Comparison of ENCODE assay signal across 9 cellular contexts in the genomic region with DNA sequence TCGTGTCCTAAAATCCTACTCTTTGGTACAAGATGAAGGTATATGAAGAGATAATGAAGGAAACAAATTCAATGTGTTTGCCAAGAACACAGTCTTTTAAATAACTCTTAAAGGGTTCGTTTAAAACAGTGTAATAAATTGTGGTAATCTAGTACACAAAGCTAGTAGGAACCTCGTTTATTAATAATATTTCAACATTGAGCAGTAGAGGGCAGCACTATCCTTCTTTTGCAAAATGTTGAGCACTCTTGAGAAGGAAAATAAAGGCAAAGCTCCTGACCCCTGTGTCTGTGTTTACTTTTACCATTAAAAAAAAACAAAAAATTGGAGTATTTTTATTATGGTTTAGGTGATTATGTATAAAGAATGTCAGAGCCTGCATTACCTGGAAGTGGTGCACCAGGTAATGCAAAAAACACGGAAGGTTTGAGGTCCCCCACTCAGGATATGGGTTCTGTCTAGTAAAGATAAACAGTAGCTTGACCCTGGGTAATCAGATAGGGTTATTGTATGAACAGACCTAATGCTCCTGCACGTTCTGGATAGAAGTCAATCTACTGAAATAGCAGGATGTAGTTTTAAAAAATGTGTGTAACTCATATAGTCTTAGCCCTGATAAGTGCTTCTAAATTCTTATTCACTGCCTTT. TPM values are rescaled to one million over a fixed set of nuclear protein-coding genes. Genes with fewer than 3 reads are reported as not detected.
DNase-seq lines count a peak whose midpoint lies in the region; ATAC-seq and TF ChIP-seq lines count a peak whose summit lies in the region.
"Had no signal": no experiment of that assay in that cellular context is flagged by ENCODE, and none has a peak within 500 bp of the region (broad histone marks: within the 10 kb centered on the region; RNA-seq: fewer than 3 reads in every experiment).

No MANE protein-coding gene starts in this region.

- no peak overlapping the region for H3K4me3 ChIP-seq in gastrocnemius medialis

- no peak overlapping the region for H3K4me3 Mint-ChIP-seq in T-helper 17 cell
- H3K4me3 Mint-ChIP-seq: stimulated activated naive CD8-positive, alpha-beta T cell treated with anti-CD3 and anti-CD28 coated beads, Interleukin-15, Interleukin-2, amounts not matched to agents 100 ng/mL and 50 ng/mL, for 24 hours had no signal

- H3K27me3 ChIP-seq in gastrocnemius medialis, result no peaks in the 10 kb centered on the region

- TF ChIP-seq POLR2A in gastrocnemius medialis (IDR thresholded peaks at IDR 0.05), result no peak

- intact Hi-C loops in gastrocnemius medialis (cut with DNase I; ENCODE audit: low total_unique reads), result loop anchor here (2.0 to 10.0 kb wide), 3 partner anchors 177 to 1121 kb away; no protein-coding TSS in a partner anchor

- H3K27me3 Mint-ChIP-seq in T-helper 17 cell, result no peaks in the 10 kb centered on the region
- H3K27me3 Mint-ChIP-seq: stimulated activated naive CD8-positive, alpha-beta T cell treated with anti-CD3 and anti-CD28 coated beads, Interleukin-15, Interleukin-2, amounts not matched to agents 100 ng/mL and 50 ng/mL, for 24 hours had no signal

- peaks cover 0 to 4% of the 10 kb centered on the region in 2 donors for H3K36me3 ChIP-seq in gastrocnemius medialis

- H3K4me1 Mint-ChIP-seq in T-helper 17 cell, result peaks cover 17% of the 10 kb centered on the region

- in situ Hi-C loops in ACHN (cut with HindIII; ENCODE audit: low pct_ligation_motif_present, low pct_unique_long_range_greater_than_20kb, low sequenced_read_pairs), result loop anchor here (25.0 kb wide), 1 partner anchor 176 kb away; the partner anchor contains the start of gene SLC25A28
- in situ Hi-C loops in GM13977 (cut with MboI; ENCODE audit: low pct_unique_long_range_greater_than_20kb, low sequenced_read_pairs, unreplicated experiment), result loop anchor here (25.0 kb wide), 1 partner anchor 276 kb away; no protein-coding TSS in a partner anchor
- in situ Hi-C loops in gastrocnemius medialis (cut with MboI; ENCODE audit: low sequenced_read_pairs in 4 of 4), result loop anchor here in 3 of 4 donors (5.0 to 25.0 kb wide), 4 partner anchors 44 to 299 kb away; partner anchors contain the start of genes COX15 (in 1 of the 3) and CUTC (in 1 of the 3)

- H3K4me1 ChIP-seq in gastrocnemius medialis, result peaks cover 54 to 58% of the 10 kb centered on the region in 2 donors

- ATAC-seq in T-helper 17 cell, result peak; percentile 69
- peak; percentile 45 to 48 for ATAC-seq in gastrocnemius medialis
- no peak for ATAC-seq in HG02870 (IDR thresholded peaks at IDR 0.05; ENCODE audit: unreplicated experiment)
- ATAC-seq in GM19463 (IDR thresholded peaks at IDR 0.05; ENCODE audit: unreplicated experiment), result no peak

- TF ChIP-seq CTCF in GM13977 (IDR thresholded peaks at IDR 0.05; ENCODE audit: extremely low read depth, insufficient read depth, missing control alignments) (peak; percentile 54), gastrocnemius medialis (IDR thresholded peaks at IDR 0.05 in 4 of 5, conservative IDR thresholded peaks at IDR 0.05 in 1 of 5) (peak in 4 of 5 experiments; percentile 47 to 57 (median 50))

- peak; percentile 69 for DNase-seq in ACHN
- peak; percentile 19 for DNase-seq in GM13977 (ENCODE audit: low spot score)
- DNase-seq in MV-4-11 (lab: John Stamatoyannopoulos, UW), result peak; percentile 34
- DNase-seq in T-helper 17 cell, result no peak
- DNase-seq in germinal center (ENCODE audit: low spot score), result peak; percentile 11
- no peak for DNase-seq in gastrocnemius medialis

- no peaks in the 10 kb centered on the region for H3K36me3 Mint-ChIP-seq in T-helper 17 cell (ENCODE audit: low read depth)

- no peaks in the 10 kb centered on the region for H3K9me3 ChIP-seq in T-helper 17 cell (ENCODE audit: control insufficient read depth, low read length, poor library complexity, severe bottlenecking)
- no peaks in the 10 kb centered on the region for H3K9me3 ChIP-seq in gastrocnemius medialis

- H3K27ac ChIP-seq in gastrocnemius medialis, result peak overlapping the region in 3 of 4 donors; percentile 26 to 97 (median 96)

- no peak overlapping the region for H3K27ac Mint-ChIP-seq in T-helper 17 cell
- H3K27ac Mint-ChIP-seq: stimulated activated naive CD8-positive, alpha-beta T cell treated with anti-CD3 and anti-CD28 coated beads, Interleukin-15, Interleukin-2, amounts not matched to agents 100 ng/mL and 50 ng/mL, for 24 hours had no signal

RNA-seq across cellular contexts. Expression of gene GOT1, which starts 5.7 kb away (rescaled TPM):
- total RNA-seq in T-helper 17 cell, result 1 to 10 TPM; 7.0 to 7.7 TPM
- 100 to 1,000 TPM in 3 of 4 donors, 10 to 100 TPM in 1; 91.4 to 215 (median 135) TPM for total RNA-seq in gastrocnemius medialis

Comparison
In these comparisons a context has a peak if more than half of its experiments do, and no peak if none do; other contexts are left out.
1. DNase-seq: peak in ACHN (single experiment), GM13977 (single experiment), MV-4-11 (single experiment) and germinal center (single experiment); none in T-helper 17 cell (0 of 3) and gastrocnemius medialis (0 of 2).
2. ATAC-seq: peak in T-helper 17 cell (single experiment) and gastrocnemius medialis (2 of 2); none in HG02870 (single experiment) and GM19463 (single experiment).
3. RNA of gene GOT1, which starts 5.7 kb away (total RNA-seq): 91.4 to 215 TPM in gastrocnemius medialis; 7.0 to 7.7 TPM in T-helper 17 cell; every median in the first group is over 10 times any median in the second.